ENCODE assay signal across 33 cellular contexts in genomic region chr3:191728186-191728585, GRCh38.
"Had no signal": no experiment of that assay in that cellular context is flagged by ENCODE, and none has a peak within 500 bp of the region (broad histone marks: within the 10 kb centered on the region; RNA-seq: fewer than 3 reads in every experiment).

No MANE protein-coding gene starts in this region.

- H3K27ac ChIP-seq: adrenal gland, ascending aorta, body of pancreas, brain microvascular endothelial cell, breast epithelium, cardiac muscle cell had no signal

- H3K4me3 ChIP-seq: adrenal gland, ascending aorta, body of pancreas, breast epithelium, cardiac muscle cell had no signal

- DNase-seq: activated effector memory CD4-positive, alpha-beta T cell treated with anti-CD3 and anti-CD28 coated beads, Interleukin-2, amount 50 U/mL, for 16 hours; activated effector memory CD4-positive, alpha-beta T cell treated with Interleukin-2 at 50 U/mL for 16 hours; activated gamma-delta T cell; activated gamma-delta T cell treated with Interleukin-2 at 50 U/mL for 16 hours; activated naive CD4-positive, alpha-beta T cell; activated naive CD4-positive, alpha-beta T cell treated with anti-CD3 and anti-CD28 coated beads for 36 hours; activated naive CD4-positive, alpha-beta T cell treated with anti-CD3 and anti-CD28 coated beads, Interleukin-2, amount 10 ng/mL, durations not matched to agents 7 days and 5 days; activated naive CD4-positive, alpha-beta T cell treated with anti-CD3 and anti-CD28 coated beads, Interleukin-2, amount 50 U/mL, for 16 hours; activated naive CD4-positive, alpha-beta T cell treated with Interleukin-2 at 50 U/mL for 16 hours; activated naive CD8-positive, alpha-beta T cell treated with anti-CD3 and anti-CD28 coated beads for 36 hours; activated naive CD8-positive, alpha-beta T cell treated with anti-CD3 and anti-CD28 coated beads, Interleukin-2, amount 10 ng/mL, durations not matched to agents 7 days and 5 days; activated naive CD8-positive, alpha-beta T cell treated with anti-CD3 and anti-CD28 coated beads, Interleukin-2, amount 50 U/mL, for 24 hours; activated T-cell treated with anti-CD3 and anti-CD28 coated beads, Interleukin-2, amount 50 U/mL, for 24 hours; activated T-cell treated with anti-CD3 and anti-CD28 coated beads, Interleukin-2, amount 50 U/mL, for 4 hours; activated T-cell treated with anti-CD3 and anti-CD28 coated beads, Interleukin-2, amount 50 U/mL, for 48 hours; activated T-cell treated with anti-CD3 and anti-CD28 coated beads, Interleukin-2, amount 50 U/mL, for 72 hours; adrenal gland; amniotic stem cell; amygdala; anterior cingulate cortex; aorta; body of pancreas; brain microvascular endothelial cell; caudate nucleus; central memory CD4-positive, alpha-beta T cell; cerebellar nuclear complex had no signal

- H3K36me3 ChIP-seq: adrenal gland, ascending aorta, brain microvascular endothelial cell, breast epithelium, cardiac muscle cell had no signal

- H3K27me3 ChIP-seq: adrenal gland, ascending aorta, body of pancreas, brain microvascular endothelial cell, breast epithelium, cardiac muscle cell had no signal

- ATAC-seq: activated naive CD4-positive, alpha-beta T cell treated with anti-CD3 and anti-CD28 coated beads, Interleukin-2, amount 50 U/mL, for 72 hours; activated naive CD8-positive, alpha-beta T cell treated with anti-CD3 and anti-CD28 coated beads, Interleukin-2, amount 50 U/mL, for 24 hours; activated T-cell treated with anti-CD3 and anti-CD28 coated beads, Interleukin-2, amount 50 U/mL, for 4 hours; activated T-cell treated with anti-CD3 and anti-CD28 coated beads, Interleukin-2, amount 50 U/mL, for 72 hours; activated T-helper 17 cell treated with anti-CD3 and anti-CD28 coated beads, Interleukin-2, amount 50 U/mL, for 72 hours; body of pancreas had no signal

- H3K9me3 ChIP-seq: ascending aorta, body of pancreas, breast epithelium had no signal

- H3K4me1 ChIP-seq: adrenal gland, ascending aorta, body of pancreas, breast epithelium had no signal

- FAIRE-seq: astrocyte, bronchial epithelial cell had no signal
